27 cellular contexts compared by ENCODE assay signal in the genomic region with DNA sequence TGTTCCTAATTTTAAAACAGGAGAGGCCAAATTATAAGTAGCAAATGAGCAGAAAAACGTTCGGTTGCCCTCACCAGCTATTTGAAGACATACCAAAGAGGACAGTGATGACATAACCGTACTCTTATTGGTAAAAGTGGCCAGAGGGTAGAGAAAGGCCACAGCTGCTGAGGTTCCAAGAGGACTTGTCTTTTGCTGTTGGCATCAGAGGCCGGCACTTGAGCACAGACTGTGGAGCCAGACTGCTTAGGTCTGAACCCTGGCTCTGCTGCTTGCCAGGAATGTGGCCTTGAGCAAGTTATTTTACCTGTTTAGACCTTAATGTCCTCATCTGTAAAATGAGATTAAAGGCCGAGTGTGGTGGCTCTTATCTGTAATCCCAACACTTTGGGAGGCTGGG. TPM values are rescaled to one million over a fixed set of nuclear protein-coding genes. Genes with fewer than 3 reads are reported as not detected.
"Had no signal": no experiment of that assay in that cellular context is flagged by ENCODE, and none has a peak within 500 bp of the region (broad histone marks: within the 10 kb centered on the region; RNA-seq: fewer than 3 reads in every experiment).

No MANE protein-coding gene starts in this region.

- H3K4me3 Mint-ChIP-seq: effector memory CD8-positive, alpha-beta T cell; naive B cell; natural killer cell treated with Interleukin-12 subunit alpha and Interleukin-12 subunit beta and Interleukin-15 and Interleukin-18, amount 100 ng/mL, for 72 hours; neural crest cell; stimulated activated naive B cell treated with anti-CD40 and anti-IgM and Interleukin-4, amounts not matched to agents 10 μg/mL and 1 μg/mL and 100 μg/mL, for 72 hours; stimulated activated naive CD8-positive, alpha-beta T cell treated with anti-CD3 and anti-CD28 coated beads, Interleukin-15, Interleukin-2, amounts not matched to agents 100 ng/mL and 50 ng/mL, for 24 hours had no signal

- H3K4me1 Mint-ChIP-seq: naive B cell; stimulated activated naive B cell treated with anti-CD40 and anti-IgM and Interleukin-4, amounts not matched to agents 10 μg/mL and 1 μg/mL and 100 μg/mL, for 72 hours had no signal

- ATAC-seq: effector memory CD8-positive, alpha-beta T cell; heart right ventricle; left colon; left ventricle myocardium superior; natural killer cell treated with Interleukin-12 subunit alpha and Interleukin-12 subunit beta and Interleukin-15 and Interleukin-18, amount 100 ng/mL, for 72 hours; right cardiac atrium; stimulated activated naive B cell treated with anti-CD40 and anti-IgM and Interleukin-4, amounts not matched to agents 10 μg/mL and 1 μg/mL and 100 μg/mL, for 72 hours had no signal

- H3K36me3 Mint-ChIP-seq: naive B cell; natural killer cell treated with Interleukin-12 subunit alpha and Interleukin-12 subunit beta and Interleukin-15 and Interleukin-18, amount 100 ng/mL, for 72 hours; stimulated activated naive B cell treated with anti-CD40 and anti-IgM and Interleukin-4, amounts not matched to agents 10 μg/mL and 1 μg/mL and 100 μg/mL, for 72 hours had no signal

- DNase-seq: cortex of kidney; effector memory CD8-positive, alpha-beta T cell; erythroblast; esophagus squamous epithelium; foreskin melanocyte; glutamatergic neuron; heart right ventricle; hippocampal formation; left colon; left ventricle myocardium superior; lower lobe of right lung; naive B cell; right cardiac atrium; sigmoid colon; spleen; stimulated activated naive B cell treated with anti-CD40 and anti-IgM and Interleukin-4, amounts not matched to agents 10 μg/mL and 1 μg/mL and 100 μg/mL, for 72 hours; upper lobe of left lung had no signal

- H3K9me3 Mint-ChIP-seq: effector memory CD8-positive, alpha-beta T cell; naive B cell; natural killer cell treated with Interleukin-12 subunit alpha and Interleukin-12 subunit beta and Interleukin-15 and Interleukin-18, amount 100 ng/mL, for 72 hours; neural crest cell; stimulated activated naive B cell treated with anti-CD40 and anti-IgM and Interleukin-4, amounts not matched to agents 10 μg/mL and 1 μg/mL and 100 μg/mL, for 72 hours; stimulated activated naive CD8-positive, alpha-beta T cell treated with anti-CD3 and anti-CD28 coated beads, Interleukin-15, Interleukin-2, amounts not matched to agents 100 ng/mL and 50 ng/mL, for 24 hours had no signal

- H3K27ac Mint-ChIP-seq: effector memory CD8-positive, alpha-beta T cell; naive B cell; natural killer cell treated with Interleukin-12 subunit alpha and Interleukin-12 subunit beta and Interleukin-15 and Interleukin-18, amount 100 ng/mL, for 72 hours; stimulated activated naive B cell treated with anti-CD40 and anti-IgM and Interleukin-4, amounts not matched to agents 10 μg/mL and 1 μg/mL and 100 μg/mL, for 72 hours; stimulated activated naive CD8-positive, alpha-beta T cell treated with anti-CD3 and anti-CD28 coated beads, Interleukin-15, Interleukin-2, amounts not matched to agents 100 ng/mL and 50 ng/mL, for 24 hours had no signal

- H3K27me3 Mint-ChIP-seq: stimulated activated naive CD8-positive, alpha-beta T cell treated with anti-CD3 and anti-CD28 coated beads, Interleukin-15, Interleukin-2, amounts not matched to agents 100 ng/mL and 50 ng/mL, for 24 hours had no signal

RNA-seq across cellular contexts. Expression of a gene that starts 14.9 kb away (rescaled TPM):
- total RNA-seq: dermis microvascular lymphatic vessel endothelial cell, esophagus squamous epithelium, heart right ventricle, kidney epithelial cell, left colon, left ventricle myocardium superior, lower lobe of right lung, omental fat pad, prostate gland, right cardiac atrium, sigmoid colon, spleen, thoracic aorta, tibial nerve, upper lobe of left lung, vagina had no signal
